Comparison of ENCODE assay signal across 2 cellular contexts in genomic region chr14:91059576-91060471, GRCh38.
TF ChIP-seq lines count a peak whose summit lies in the region.

No MANE protein-coding gene starts in this region.

TF ChIP-seq in HEK293, 187 proteins besides CTCF, POLR2A, EP300 and RAD21 (continues in another document):
- TF ChIP-seq, protein P1, sequence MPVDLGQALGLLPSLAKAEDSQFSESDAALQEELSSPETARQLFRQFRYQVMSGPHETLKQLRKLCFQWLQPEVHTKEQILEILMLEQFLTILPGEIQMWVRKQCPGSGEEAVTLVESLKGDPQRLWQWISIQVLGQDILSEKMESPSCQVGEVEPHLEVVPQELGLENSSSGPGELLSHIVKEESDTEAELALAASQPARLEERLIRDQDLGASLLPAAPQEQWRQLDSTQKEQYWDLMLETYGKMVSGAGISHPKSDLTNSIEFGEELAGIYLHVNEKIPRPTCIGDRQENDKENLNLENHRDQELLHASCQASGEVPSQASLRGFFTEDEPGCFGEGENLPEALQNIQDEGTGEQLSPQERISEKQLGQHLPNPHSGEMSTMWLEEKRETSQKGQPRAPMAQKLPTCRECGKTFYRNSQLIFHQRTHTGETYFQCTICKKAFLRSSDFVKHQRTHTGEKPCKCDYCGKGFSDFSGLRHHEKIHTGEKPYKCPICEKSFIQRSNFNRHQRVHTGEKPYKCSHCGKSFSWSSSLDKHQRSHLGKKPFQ (tag by site-specific recombination; IDR thresholded peaks at IDR 0.05) = no peak
- TF ChIP-seq ZNF335 (tag by site-specific recombination; conservative IDR thresholded peaks at IDR 0.05) (peak; percentile 89; the same call in 1 of the 2 replicates), ZNF624 (tag by site-specific recombination; IDR thresholded peaks at IDR 0.05) (no peak), INSM2 (tag by site-specific recombination; IDR thresholded peaks at IDR 0.05) (0 out of 2 replicates have a peak, but pooled peaks have one; percentile 56), ZBTB7A (tag by site-specific recombination; IDR thresholded peaks at IDR 0.05; ENCODE audit: low read depth) (no peak), ZNF354C (tag by site-specific recombination; IDR thresholded peaks at IDR 0.05; ENCODE audit: borderline replicate concordance, low read depth) (no peak), ZNF660 (tag by site-specific recombination; IDR thresholded peaks at IDR 0.05) (peak; percentile 78), PRDM6 (tag by site-specific recombination; IDR thresholded peaks at IDR 0.05) (no peak), ZBTB20 (tag by site-specific recombination; IDR thresholded peaks at IDR 0.05) (peak; percentile 90), ZNF571 (tag by site-specific recombination; IDR thresholded peaks at IDR 0.05) (no peak), ZIC2 (tag by site-specific recombination; IDR thresholded peaks at IDR 0.05) (peak; percentile 74), GLIS1 (tag by site-specific recombination; IDR thresholded peaks at IDR 0.05) (peak; percentile 85), ZNF639 (tag by site-specific recombination; IDR thresholded peaks at IDR 0.05) (no peak), ZNF548 (tag by site-specific recombination; IDR thresholded peaks at IDR 0.05) (no peak), ZNF423 (tag by site-specific recombination; IDR thresholded peaks at IDR 0.05) (peak; percentile 56)
- TF ChIP-seq, protein P2, sequence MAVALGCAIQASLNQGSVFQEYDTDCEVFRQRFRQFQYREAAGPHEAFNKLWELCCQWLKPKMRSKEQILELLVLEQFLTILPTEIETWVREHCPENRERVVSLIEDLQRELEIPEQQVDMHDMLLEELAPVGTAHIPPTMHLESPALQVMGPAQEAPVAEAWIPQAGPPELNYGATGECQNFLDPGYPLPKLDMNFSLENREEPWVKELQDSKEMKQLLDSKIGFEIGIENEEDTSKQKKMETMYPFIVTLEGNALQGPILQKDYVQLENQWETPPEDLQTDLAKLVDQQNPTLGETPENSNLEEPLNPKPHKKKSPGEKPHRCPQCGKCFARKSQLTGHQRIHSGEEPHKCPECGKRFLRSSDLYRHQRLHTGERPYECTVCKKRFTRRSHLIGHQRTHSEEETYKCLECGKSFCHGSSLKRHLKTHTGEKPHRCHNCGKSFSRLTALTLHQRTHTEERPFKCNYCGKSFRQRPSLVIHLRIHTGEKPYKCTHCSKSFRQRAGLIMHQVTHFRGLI (tag by site-specific recombination; IDR thresholded peaks at IDR 0.05) = no peak
- TF ChIP-seq, protein P3, sequence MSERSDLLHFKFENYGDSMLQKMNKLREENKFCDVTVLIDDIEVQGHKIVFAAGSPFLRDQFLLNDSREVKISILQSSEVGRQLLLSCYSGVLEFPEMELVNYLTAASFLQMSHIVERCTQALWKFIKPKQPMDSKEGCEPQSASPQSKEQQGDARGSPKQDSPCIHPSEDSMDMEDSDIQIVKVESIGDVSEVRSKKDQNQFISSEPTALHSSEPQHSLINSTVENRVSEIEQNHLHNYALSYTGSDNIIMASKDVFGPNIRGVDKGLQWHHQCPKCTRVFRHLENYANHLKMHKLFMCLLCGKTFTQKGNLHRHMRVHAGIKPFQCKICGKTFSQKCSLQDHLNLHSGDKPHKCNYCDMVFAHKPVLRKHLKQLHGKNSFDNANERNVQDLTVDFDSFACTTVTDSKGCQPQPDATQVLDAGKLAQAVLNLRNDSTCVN (tag by site-specific recombination; optimal IDR thresholded peaks at IDR 0.05) = no peak

TF ChIP-seq in K562, 482 proteins besides CTCF, POLR2A, EP300 and RAD21 (continued from another document and continues in another):
- TF ChIP-seq, protein P4, sequence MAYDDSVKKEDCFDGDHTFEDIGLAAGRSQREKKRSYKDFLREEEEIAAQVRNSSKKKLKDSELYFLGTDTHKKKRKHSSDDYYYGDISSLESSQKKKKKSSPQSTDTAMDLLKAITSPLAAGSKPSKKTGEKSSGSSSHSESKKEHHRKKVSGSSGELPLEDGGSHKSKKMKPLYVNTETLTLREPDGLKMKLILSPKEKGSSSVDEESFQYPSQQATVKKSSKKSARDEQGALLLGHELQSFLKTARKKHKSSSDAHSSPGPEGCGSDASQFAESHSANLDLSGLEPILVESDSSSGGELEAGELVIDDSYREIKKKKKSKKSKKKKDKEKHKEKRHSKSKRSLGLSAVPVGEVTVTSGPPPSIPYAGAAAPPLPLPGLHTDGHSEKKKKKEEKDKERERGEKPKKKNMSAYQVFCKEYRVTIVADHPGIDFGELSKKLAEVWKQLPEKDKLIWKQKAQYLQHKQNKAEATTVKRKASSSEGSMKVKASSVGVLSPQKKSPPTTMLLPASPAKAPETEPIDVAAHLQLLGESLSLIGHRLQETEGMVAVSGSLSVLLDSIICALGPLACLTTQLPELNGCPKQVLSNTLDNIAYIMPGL (CRISPR knock-in tag; IDR thresholded peaks at IDR 0.05) = no peak
- TF ChIP-seq DACH1 (IDR thresholded peaks at IDR 0.05; ENCODE audit: partially characterized antibody) (no peak), CSDE1 (IDR thresholded peaks at IDR 0.05) (no peak), JUND (IDR thresholded peaks at IDR 0.05; ENCODE audit: borderline replicate concordance, low read depth, low read length) (no peak), JUND (tag; IDR thresholded peaks at IDR 0.05; ENCODE audit: borderline replicate concordance, low read depth, low read length) (no peak), PHF20 (IDR thresholded peaks at IDR 0.05; ENCODE audit: partially characterized antibody) (no peak), MTA1 (IDR thresholded peaks at IDR 0.05; ENCODE audit: borderline replicate concordance) (no peak), MYC (IDR thresholded peaks at IDR 0.05; ENCODE audit: low read depth, low read length) (peak; percentile 51; the same call in 1 of the 2 replicates), MYC (CRISPR knock-in tag; IDR thresholded peaks at IDR 0.05; ENCODE audit: borderline replicate concordance, low read depth) (no peak), BMI1 (IDR thresholded peaks at IDR 0.05; ENCODE audit: low read length) (no peak), ATF1 (CRISPR knock-in tag; IDR thresholded peaks at IDR 0.05) (no peak), ATF1 (tag; IDR thresholded peaks at IDR 0.05) (no peak), GTF2F1 (IDR thresholded peaks at IDR 0.05; ENCODE audit: low read depth, low read length) (no peak), NFYB (IDR thresholded peaks at IDR 0.05; ENCODE audit: extremely low read depth, insufficient read length) (no peak), ZNF583 (CRISPR knock-in tag; IDR thresholded peaks at IDR 0.05) (no peak), ZEB2 (IDR thresholded peaks at IDR 0.05) (no peak), SRF (CRISPR knock-in tag; IDR thresholded peaks at IDR 0.05) (no peak), HMG20B (CRISPR knock-in tag; IDR thresholded peaks at IDR 0.05) (no peak), XRCC4 (IDR thresholded peaks at IDR 0.05; ENCODE audit: extremely low read depth, insufficient read depth, insufficient read length) (no peak), PCBP1 (IDR thresholded peaks at IDR 0.05; ENCODE audit: low read depth, low read length, poor library complexity, severe bottlenecking) (no peak), ZNF740 (CRISPR knock-in tag; IDR thresholded peaks at IDR 0.05) (no peak), ZNF740 (tag; IDR thresholded peaks at IDR 0.05) (no peak), ARNT (IDR thresholded peaks at IDR 0.05) (no peak), ZNF717 (CRISPR knock-in tag; IDR thresholded peaks at IDR 0.05) (no peak), ARHGAP35 (IDR thresholded peaks at IDR 0.05; ENCODE audit: partially characterized antibody) (no peak), NCOA4 (IDR thresholded peaks at IDR 0.05; ENCODE audit: partially characterized antibody) (no peak), NCOA6 (IDR thresholded peaks at IDR 0.05) (no peak), SAFB2 (IDR thresholded peaks at IDR 0.05; ENCODE audit: borderline replicate concordance, low read depth, low read length, severe bottlenecking) (no peak), CHD1 (IDR thresholded peaks at IDR 0.05; ENCODE audit: low read length) (peak; percentile 0), ZNF174 (CRISPR knock-in tag; IDR thresholded peaks at IDR 0.05) (no peak), NELFE (IDR thresholded peaks at IDR 0.05; ENCODE audit: insufficient read depth, insufficient read length) (no peak), ZBTB1 (CRISPR knock-in tag; IDR thresholded peaks at IDR 0.05; ENCODE audit: borderline replicate concordance, low read depth) (no peak), NFRKB (IDR thresholded peaks at IDR 0.05; ENCODE audit: low read depth) (0 out of 2 replicates have a peak, but pooled peaks have one; percentile 45), MED1 (CRISPR knock-in tag; IDR thresholded peaks at IDR 0.05; ENCODE audit: borderline replicate concordance) (no peak), KDM2B (CRISPR knock-in tag; IDR thresholded peaks at IDR 0.05) (no peak), CCAR2 (IDR thresholded peaks at IDR 0.05; ENCODE audit: low read depth, low read length) (no peak), ZNF311 (CRISPR knock-in tag; IDR thresholded peaks at IDR 0.05) (no peak), RBBP5 (IDR thresholded peaks at IDR 0.05; ENCODE audit: borderline replicate concordance, insufficient read depth, low read length, poor library complexity, severe bottlenecking) (peak; percentile 49), ZNF184 (CRISPR knock-in tag; IDR thresholded peaks at IDR 0.05) (no peak), ZZZ3 (IDR thresholded peaks at IDR 0.05) (no peak), TBL1XR1 (IDR thresholded peaks at IDR 0.05; ENCODE audit: low read length in 2 of 2) (no peak), LARP7 (IDR thresholded peaks at IDR 0.05) (no peak), TSC22D4 (tag; IDR thresholded peaks at IDR 0.05) (no peak), FIP1L1 (IDR thresholded peaks at IDR 0.05; ENCODE audit: low read depth, low read length, poor library complexity, severe bottlenecking) (peak; percentile 57), NR3C1 (CRISPR knock-in tag; IDR thresholded peaks at IDR 0.05) (no peak), PHB (CRISPR knock-in tag; IDR thresholded peaks at IDR 0.05) (no peak)
- TF ChIP-seq, protein P5, sequence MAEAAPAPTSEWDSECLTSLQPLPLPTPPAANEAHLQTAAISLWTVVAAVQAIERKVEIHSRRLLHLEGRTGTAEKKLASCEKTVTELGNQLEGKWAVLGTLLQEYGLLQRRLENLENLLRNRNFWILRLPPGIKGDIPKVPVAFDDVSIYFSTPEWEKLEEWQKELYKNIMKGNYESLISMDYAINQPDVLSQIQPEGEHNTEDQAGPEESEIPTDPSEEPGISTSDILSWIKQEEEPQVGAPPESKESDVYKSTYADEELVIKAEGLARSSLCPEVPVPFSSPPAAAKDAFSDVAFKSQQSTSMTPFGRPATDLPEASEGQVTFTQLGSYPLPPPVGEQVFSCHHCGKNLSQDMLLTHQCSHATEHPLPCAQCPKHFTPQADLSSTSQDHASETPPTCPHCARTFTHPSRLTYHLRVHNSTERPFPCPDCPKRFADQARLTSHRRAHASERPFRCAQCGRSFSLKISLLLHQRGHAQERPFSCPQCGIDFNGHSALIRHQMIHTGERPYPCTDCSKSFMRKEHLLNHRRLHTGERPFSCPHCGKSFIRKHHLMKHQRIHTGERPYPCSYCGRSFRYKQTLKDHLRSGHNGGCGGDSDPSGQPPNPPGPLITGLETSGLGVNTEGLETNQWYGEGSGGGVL (CRISPR knock-in tag; IDR thresholded peaks at IDR 0.05) = no peak
- TF ChIP-seq, protein P6, sequence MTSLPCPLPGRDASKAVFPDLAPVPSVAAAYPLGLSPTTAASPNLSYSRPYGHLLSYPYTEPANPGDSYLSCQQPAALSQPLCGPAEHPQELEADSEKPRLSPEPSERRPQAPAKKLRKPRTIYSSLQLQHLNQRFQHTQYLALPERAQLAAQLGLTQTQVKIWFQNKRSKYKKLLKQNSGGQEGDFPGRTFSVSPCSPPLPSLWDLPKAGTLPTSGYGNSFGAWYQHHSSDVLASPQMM (CRISPR knock-in tag; IDR thresholded peaks at IDR 0.05) = no peak
- TF ChIP-seq, protein P7, sequence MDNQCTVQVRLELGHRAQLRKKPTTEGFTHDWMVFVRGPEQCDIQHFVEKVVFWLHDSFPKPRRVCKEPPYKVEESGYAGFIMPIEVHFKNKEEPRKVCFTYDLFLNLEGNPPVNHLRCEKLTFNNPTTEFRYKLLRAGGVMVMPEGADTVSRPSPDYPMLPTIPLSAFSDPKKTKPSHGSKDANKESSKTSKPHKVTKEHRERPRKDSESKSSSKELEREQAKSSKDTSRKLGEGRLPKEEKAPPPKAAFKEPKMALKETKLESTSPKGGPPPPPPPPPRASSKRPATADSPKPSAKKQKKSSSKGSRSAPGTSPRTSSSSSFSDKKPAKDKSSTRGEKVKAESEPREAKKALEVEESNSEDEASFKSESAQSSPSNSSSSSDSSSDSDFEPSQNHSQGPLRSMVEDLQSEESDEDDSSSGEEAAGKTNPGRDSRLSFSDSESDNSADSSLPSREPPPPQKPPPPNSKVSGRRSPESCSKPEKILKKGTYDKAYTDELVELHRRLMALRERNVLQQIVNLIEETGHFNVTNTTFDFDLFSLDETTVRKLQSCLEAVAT (IDR thresholded peaks at IDR 0.05) = no peak
